8 cellular contexts compared by ENCODE assay signal in genomic region chr9:104093647-104094533, GRCh38. TPM values are rescaled to one million over a fixed set of nuclear protein-coding genes. Genes with fewer than 3 reads are reported as not detected.
DNase-seq lines count a peak whose midpoint lies in the region; ATAC-seq and TF ChIP-seq lines count a peak whose summit lies in the region.

SMC2 (plus strand) TSS chr9:104094309; CDS start chr9:104095385, 1,076 bp downstream.

- H3K4me3 ChIP-seq in H7 (ENCODE audit: insufficient read depth, low read depth, low read length): peak within 1 kb of the TSS; percentile 58

- ATAC-seq in stimulated activated naive CD8-positive, alpha-beta T cell treated with anti-CD3 and anti-CD28 coated beads, Interleukin-15, amount 100 ng/mL, for 72 hours: peak; percentile 96

- H3K36me3 ChIP-seq in H7 (replicated peaks; ENCODE audit: control insufficient read depth, insufficient read depth, low read length): no peaks in the 10 kb centered on the region

- H3K27ac Mint-ChIP-seq in nephron progenitor cell: peak within 1 kb of the TSS; percentile 100
- H3K27ac Mint-ChIP-seq in stimulated activated naive CD8-positive, alpha-beta T cell treated with anti-CD3 and anti-CD28 coated beads, Interleukin-15, amount 100 ng/mL, for 72 hours: peak within 1 kb of the TSS; percentile 100

- no peaks in the 10 kb centered on the region for H3K27me3 Mint-ChIP-seq in nephron progenitor cell (ENCODE audit: low read depth, poor library complexity)
- no peaks in the 10 kb centered on the region for H3K27me3 Mint-ChIP-seq in stimulated activated naive CD8-positive, alpha-beta T cell treated with anti-CD3 and anti-CD28 coated beads, Interleukin-15, amount 100 ng/mL, for 72 hours

- peaks cover 62% of the 10 kb centered on the region for H3K4me1 Mint-ChIP-seq in nephron progenitor cell
- peaks cover 30% of the 10 kb centered on the region for H3K4me1 Mint-ChIP-seq in stimulated activated naive CD8-positive, alpha-beta T cell treated with anti-CD3 and anti-CD28 coated beads, Interleukin-15, amount 100 ng/mL, for 72 hours

- H3K9me3 Mint-ChIP-seq in nephron progenitor cell: peaks cover 4% of the 10 kb centered on the region
- H3K9me3 Mint-ChIP-seq in stimulated activated naive CD8-positive, alpha-beta T cell treated with anti-CD3 and anti-CD28 coated beads, Interleukin-15, amount 100 ng/mL, for 72 hours: peaks cover 0 to 4% of the 10 kb centered on the region in 2 donors

- no peak for TF ChIP-seq CTCF in nephron progenitor cell (IDR thresholded peaks at IDR 0.05)

- no peaks in the 10 kb centered on the region for H3K27me3 ChIP-seq in H7 (ENCODE audit: control insufficient read depth, insufficient read depth, low read length)

- DNase-seq in ELF-1 (ENCODE audit: low read depth, low spot score) (peak; percentile 94), H7 (peak; percentile 88), M059J (ENCODE audit: low read depth) (peak; percentile 92), SHP77 (lab: John Stamatoyannopoulos, UW) (peak; percentile 89 to 92), fibroblast of the conjunctiva (ENCODE audit: low read depth) (peak; percentile 86), nephron progenitor cell (peak; percentile 92)
- DNase-seq in activated effector memory CD4-positive, alpha-beta T cell treated with anti-CD3 and anti-CD28 coated beads, Interleukin-2, amount 50 U/mL, for 16 hours: peak; percentile 97
- peak; percentile 93 to 94 for DNase-seq in stimulated activated naive CD8-positive, alpha-beta T cell treated with anti-CD3 and anti-CD28 coated beads, Interleukin-15, amount 100 ng/mL, for 72 hours

- H3K4me3 Mint-ChIP-seq in nephron progenitor cell: peak within 1 kb of the TSS; percentile 93
- H3K4me3 Mint-ChIP-seq in stimulated activated naive CD8-positive, alpha-beta T cell treated with anti-CD3 and anti-CD28 coated beads, Interleukin-15, amount 100 ng/mL, for 72 hours: peak within 1 kb of the TSS; percentile 96 to 99

- H3K36me3 Mint-ChIP-seq in nephron progenitor cell (ENCODE audit: low read depth): peaks cover 19% of the 10 kb centered on the region

RNA-seq across cellular contexts. Expression of gene SMC2, which starts in this region (rescaled TPM):
- total RNA-seq in H7 (2014; rRNA removed; shearing (Covaris generic)): 15.6 and 21.6 TPM in 2 replicates
- total RNA-seq in M059J (2014; rRNA removed; shearing (Covaris generic)): 26.3 and 30.5 TPM in 2 replicates

Comparison
In these comparisons a context has a peak if more than half of its experiments do, and no peak if none do; other contexts are left out.
1. Peak in every context shown above with its lines: DNase-seq, ATAC-seq and H3K4me3 ChIP-seq.